ENCODE assay signal across 8 cellular contexts in the genomic region with DNA sequence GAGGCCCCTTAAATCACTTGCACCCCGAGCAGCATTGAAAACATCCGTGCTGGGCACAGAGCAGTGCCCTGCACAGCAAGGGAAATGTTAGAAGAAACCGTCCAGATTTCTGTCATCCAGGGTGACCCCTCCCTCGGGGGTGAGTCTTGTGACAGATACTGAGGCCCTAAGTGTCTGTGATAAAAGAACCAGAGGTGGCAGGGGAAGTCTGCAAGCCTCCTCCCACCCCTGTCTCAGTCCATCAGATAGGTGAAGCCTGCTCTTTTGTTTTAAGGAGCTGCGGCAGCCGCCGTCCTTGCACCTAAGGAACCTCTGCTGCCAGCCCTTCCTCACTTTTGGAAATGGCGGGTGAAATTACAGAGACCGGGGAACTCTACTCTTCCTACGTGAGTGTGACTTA. TPM values are rescaled to one million over a fixed set of nuclear protein-coding genes. Genes with fewer than 3 reads are reported as not detected.
DNase-seq lines count a peak whose midpoint lies in the region; ATAC-seq, FAIRE-seq and TF ChIP-seq lines count a peak whose summit lies in the region.

No MANE protein-coding gene starts in this region.

- peak overlapping the region; percentile 94 for H3K4me3 Mint-ChIP-seq in central memory CD8-positive, alpha-beta T cell

- H3K27ac Mint-ChIP-seq in central memory CD8-positive, alpha-beta T cell (ENCODE audit: low read depth), result peak overlapping the region; percentile 92

- DNase-seq in AG04449 (ENCODE audit: low read depth, low spot score) (no peak), GM12892 (ENCODE audit: insufficient read length) (no peak), NCI-H187 (lab: John Stamatoyannopoulos, UW) (no peak)
- no peak for DNase-seq in central memory CD8-positive, alpha-beta T cell (ENCODE audit: low spot score in 2 of 2)

- no peaks in the 10 kb centered on the region for H3K9me3 ChIP-seq in muscle layer of duodenum (ENCODE audit: control insufficient read depth in 1 of 2, low read length in 2 of 2)

- POLR2A ChIA-PET in AG04449 (lab: Yijun Ruan, JAX), result interaction anchor here (0.7 to 1.8 kb wide), 7 partner anchors 9 to 258 kb away, joined by 3 to 6 read pairs (median 4); a partner anchor contains a TSS

- H3K4me3 ChIP-seq in AG04449 (ENCODE audit: low read depth, low read length) (peak overlapping the region; percentile 98), KMS-11 (IDR thresholded peaks at IDR 0.05; ENCODE audit: insufficient read depth, low read depth, low read length) (no peak overlapping the region), muscle layer of duodenum (ENCODE audit: low read depth in 1 of 2, low read length in 2 of 2) (peak overlapping the region; percentile 75 to 86)

- ATAC-seq in central memory CD8-positive, alpha-beta T cell (replicated peaks; ENCODE audit: extremely low read depth, poor library complexity, severe bottlenecking), result no peak
- ATAC-seq in HG02840 (IDR thresholded peaks at IDR 0.05; ENCODE audit: low FRiP score, unreplicated experiment), result no peak
- no peak for ATAC-seq in HG02678 (IDR thresholded peaks at IDR 0.05; ENCODE audit: unreplicated experiment)

- TF ChIP-seq CTCF in AG04449 (IDR thresholded peaks at IDR 0.05; ENCODE audit: insufficient read depth, low read length, missing control alignments) (no peak), KMS-11 (conservative IDR thresholded peaks at IDR 0.05; ENCODE audit: low read depth, low read length) (no peak)

- H3K4me1 Mint-ChIP-seq in central memory CD8-positive, alpha-beta T cell, result peaks cover 68% of the 10 kb centered on the region

- H3K36me3 Mint-ChIP-seq in central memory CD8-positive, alpha-beta T cell (ENCODE audit: insufficient read depth), result peaks cover 27% of the 10 kb centered on the region

- H3K9ac ChIP-seq in KMS-11, result peak overlapping the region; percentile 35; the same call in 1 of the 2 replicates

- H4K20me1 ChIP-seq in KMS-11 (ENCODE audit: insufficient read depth), result no peaks in the 10 kb centered on the region

- peak overlapping the region; percentile 67; the same call in 1 of the 2 replicates for H2AFZ ChIP-seq in KMS-11 (ENCODE audit: low read depth)

- H3K79me2 ChIP-seq in KMS-11 (ENCODE audit: insufficient read depth, low read depth), result peaks cover 36% of the 10 kb centered on the region

- H3K36me3 ChIP-seq in KMS-11 (ENCODE audit: insufficient read depth) (no peaks in the 10 kb centered on the region; the same call in 1 of the 2 replicates), muscle layer of duodenum (ENCODE audit: control insufficient read depth in 1 of 2, insufficient read depth in 2 of 2, low read length in 2 of 2) (peaks cover 13 to 34% of the 10 kb centered on the region in 2 donors)

- CTCF ChIA-PET in AG04449 (lab: Yijun Ruan, JAX), result interaction anchor here (1.0 to 11.5 kb wide), 9 partner anchors 9 to 181 kb away, joined by 3 to 159 read pairs (median 4); no protein-coding TSS in a partner anchor

- FAIRE-seq in GM12892 (lab: Jason Lieb, UNC), result no peak

- H3K27me3 ChIP-seq in KMS-11 (ENCODE audit: insufficient read depth, low read depth), result no peaks in the 10 kb centered on the region
- no peaks in the 10 kb centered on the region for H3K27me3 ChIP-seq in muscle layer of duodenum (ENCODE audit: low read depth, low read length)

- no peak overlapping the region for H3K27ac ChIP-seq in KMS-11
- no peak overlapping the region for H3K27ac ChIP-seq in muscle layer of duodenum (ENCODE audit: low read length)

- TF ChIP-seq POLR2A in GM12892 (IDR thresholded peaks at IDR 0.05; ENCODE audit: low read depth, low read length), result no peak

- peak overlapping the region; percentile 91 for H3K4me2 ChIP-seq in KMS-11

- peaks cover 43% of the 10 kb centered on the region for H3K4me1 ChIP-seq in KMS-11 (ENCODE audit: low read depth, poor library complexity, severe bottlenecking)
- H3K4me1 ChIP-seq in muscle layer of duodenum (ENCODE audit: control insufficient read depth in 1 of 2, insufficient read depth in 2 of 2, low read length in 2 of 2), result peaks cover 11 to 20% of the 10 kb centered on the region in 2 donors

- H3K9me3 Mint-ChIP-seq in central memory CD8-positive, alpha-beta T cell, result no peaks in the 10 kb centered on the region

- no peaks in the 10 kb centered on the region for H3K27me3 Mint-ChIP-seq in central memory CD8-positive, alpha-beta T cell

RNA-seq across cellular contexts. Expression of a gene that starts 0.8 kb away (rescaled TPM):
- 36.4 TPM for polyA plus RNA-seq in GM12892 (2012; ENCODE audit: missing spikeins)

RNA-seq across cellular contexts. Expression of a gene that starts 28.6 kb away (rescaled TPM):
- 26.2 TPM for polyA plus RNA-seq in GM12892 (2012; ENCODE audit: missing spikeins)

RNA-seq across cellular contexts. Expression of a gene that starts 39.9 kb away (rescaled TPM):
- 10.3 TPM for polyA plus RNA-seq in GM12892 (2012; ENCODE audit: missing spikeins)
